ENCODE assay signal across 9 cellular contexts in the genomic region with DNA sequence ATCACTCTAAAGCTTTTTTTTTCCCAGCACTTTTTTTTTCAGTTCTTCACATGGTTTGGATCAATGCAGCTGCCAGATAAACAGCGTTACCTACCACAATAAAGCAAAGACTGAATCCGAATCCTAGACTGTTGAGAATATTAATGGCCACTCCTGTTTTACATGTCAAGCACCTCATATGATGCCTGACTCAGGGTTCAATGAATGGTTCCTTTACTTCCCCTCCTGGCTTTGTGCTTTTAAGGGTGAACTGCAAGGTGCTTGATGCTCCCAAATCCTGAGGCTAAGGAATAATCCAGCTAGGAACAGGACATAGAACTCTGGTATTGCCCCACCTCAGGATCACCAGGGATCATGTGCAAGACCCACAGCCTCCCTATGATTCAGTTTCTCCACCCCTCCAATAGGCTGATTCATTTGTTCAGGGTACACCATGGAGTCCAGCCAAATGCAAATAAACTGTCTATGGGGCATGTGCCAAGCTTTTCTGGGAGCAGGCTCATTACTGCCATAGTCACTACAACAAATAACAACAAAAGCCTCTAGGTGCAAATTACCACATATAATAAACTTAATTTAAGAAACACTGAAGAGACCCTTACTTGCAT.
DNase-seq lines count a peak whose midpoint lies in the region; ATAC-seq and TF ChIP-seq lines count a peak whose summit lies in the region.
"Had no signal": no experiment of that assay in that cellular context is flagged by ENCODE, and none has a peak within 500 bp of the region (broad histone marks: within the 10 kb centered on the region; RNA-seq: fewer than 3 reads in every experiment).

No MANE protein-coding gene starts in this region.

- no peak for TF ChIP-seq CTCF in omental fat pad (IDR thresholded peaks at IDR 0.05)
- TF ChIP-seq CTCF in nephron progenitor cell (IDR thresholded peaks at IDR 0.05) = no peak

- no peak overlapping the region for H3K27ac Mint-ChIP-seq in nephron progenitor cell

- H3K4me3 Mint-ChIP-seq in nephron progenitor cell = no peak overlapping the region

- ATAC-seq in esophagus mucosa (peak; percentile 84), omental fat pad (ENCODE audit: low FRiP score) (peak; percentile 88)

- peaks cover 7% of the 10 kb centered on the region for H3K36me3 Mint-ChIP-seq in nephron progenitor cell (ENCODE audit: low read depth)

- H3K9me3 Mint-ChIP-seq in nephron progenitor cell = no peaks in the 10 kb centered on the region

- H3K4me1 Mint-ChIP-seq in nephron progenitor cell = peaks cover 42% of the 10 kb centered on the region

- DNase-seq in Caki2 (ENCODE audit: low read depth) (peak; percentile 8), NCI-H446 treated with DMSO at 0.1 percent for 48 hours (lab: John Stamatoyannopoulos, UW) (peak; percentile 61), omental fat pad (ENCODE audit: low spot score) (no peak), HuH-7.5 (ENCODE audit: low spot score) (no peak), SIG-M5 (lab: John Stamatoyannopoulos, UW) (no peak), nephron progenitor cell (no peak), NK-92 (lab: John Stamatoyannopoulos, UW; ENCODE audit: unreplicated experiment) (no peak)
- DNase-seq: kidney had no signal

- H3K27me3 Mint-ChIP-seq in nephron progenitor cell (ENCODE audit: low read depth, poor library complexity) = no peaks in the 10 kb centered on the region

- in situ Hi-C loops in Caki2 (cut with HindIII; ENCODE audit: low pct_unique_long_range_greater_than_20kb, low sequenced_read_pairs) = no loop called here

Comparison
In these comparisons a context has a peak if more than half of its experiments do, and no peak if none do; other contexts are left out.
1. DNase-seq: peak in Caki2 (single experiment) and NCI-H446 treated with DMSO at 0.1 percent for 48 hours (single experiment); none in omental fat pad (single experiment), HuH-7.5 (single experiment), SIG-M5 (single experiment), nephron progenitor cell (single experiment) and NK-92 (single experiment).